8 cellular contexts compared by ENCODE assay signal in genomic region chr15:39934415-39935044, GRCh38. TPM values are rescaled to one million over a fixed set of nuclear protein-coding genes. Genes with fewer than 3 reads are reported as not detected.
DNase-seq lines count a peak whose midpoint lies in the region; ATAC-seq, FAIRE-seq and TF ChIP-seq lines count a peak whose summit lies in the region.

No MANE protein-coding gene starts in this region.

- H3K4me1 ChIP-seq in Caco-2: peaks cover 17% of the 10 kb centered on the region; the same call in 1 of the 2 replicates
- H3K4me1 ChIP-seq in pancreas: peaks cover 9 to 17% (median 14%) of the 10 kb centered on the region in 3 donors

- TSS peak; percentile 46 for BruUV-seq in Caco-2 (replicated peaks; lab: Mats Ljungman, UMichigan)

- H3K9me3 ChIP-seq in Caco-2 (no peaks in the 10 kb centered on the region), pancreas (no peaks in the 10 kb centered on the region)

- no peaks in the 10 kb centered on the region for H3K27me3 Mint-ChIP-seq in Caco-2 (ENCODE audit: insufficient read depth, unreplicated experiment)
- H3K27me3 Mint-ChIP-seq in activated CD8-positive, alpha-beta T cell treated with anti-CD3 and anti-CD28 coated beads, Interleukin-2, amount 10 ng/mL, durations not matched to agents 7 days and 5 days (ENCODE audit: low read depth): peaks cover 8% of the 10 kb centered on the region

- H3K9me3 Mint-ChIP-seq in Caco-2 (ENCODE audit: unreplicated experiment): no peaks in the 10 kb centered on the region
- no peaks in the 10 kb centered on the region for H3K9me3 Mint-ChIP-seq in activated CD8-positive, alpha-beta T cell treated with anti-CD3 and anti-CD28 coated beads, Interleukin-2, amount 10 ng/mL, durations not matched to agents 7 days and 5 days (ENCODE audit: insufficient read depth)

- peak; percentile 16 for ATAC-seq in HG02938 (IDR thresholded peaks at IDR 0.05; ENCODE audit: unreplicated experiment)
- ATAC-seq in activated CD8-positive, alpha-beta T cell treated with anti-CD3 and anti-CD28 coated beads, Interleukin-2, amount 10 ng/mL, durations not matched to agents 7 days and 5 days: peak; percentile 6
- peak; percentile 13 to 15 (median 14) for ATAC-seq in pancreas
- no peak for ATAC-seq in HG03175 (IDR thresholded peaks at IDR 0.05; ENCODE audit: unreplicated experiment)

- H3K36me3 Mint-ChIP-seq in Caco-2 (ENCODE audit: insufficient read depth, unreplicated experiment): peaks cover 5% of the 10 kb centered on the region
- peaks cover 21% of the 10 kb centered on the region for H3K36me3 Mint-ChIP-seq in activated CD8-positive, alpha-beta T cell treated with anti-CD3 and anti-CD28 coated beads, Interleukin-2, amount 10 ng/mL, durations not matched to agents 7 days and 5 days (ENCODE audit: low read depth)

- 8 to 13% methylated on average over 11 of the region's 11 CpGs for WGBS in pancreas, 2 donors

- POLR2A ChIA-PET in Caco-2 (lab: Charles Lee): interaction anchor here (0.6 to 1.4 kb wide), 8 partner anchors 12 to 357 kb away, joined by 3 to 5 read pairs (median 4); partner anchors contain the start of genes FSIP1 and GPR176
- POLR2A ChIA-PET in activated CD8-positive, alpha-beta T cell treated with anti-CD3 and anti-CD28 coated beads, Interleukin-2, amount 10 ng/mL, durations not matched to agents 7 days and 5 days (lab: Charles Lee): interaction anchor here (0.6 to 0.7 kb wide), 3 partner anchors 13 to 403 kb away, joined by 3 read pairs; no protein-coding TSS in a partner anchor

- H3K4me1 Mint-ChIP-seq in Caco-2 (ENCODE audit: low read depth, unreplicated experiment): peaks cover 10% of the 10 kb centered on the region
- H3K4me1 Mint-ChIP-seq in activated CD8-positive, alpha-beta T cell treated with anti-CD3 and anti-CD28 coated beads, Interleukin-2, amount 10 ng/mL, durations not matched to agents 7 days and 5 days (ENCODE audit: low read depth): peaks cover 39% of the 10 kb centered on the region

- DNase-seq in Caco-2 (no peak), glomerular visceral epithelial cell (ENCODE audit: extremely low spot score) (peak; percentile 33), pancreas (no peak), GM10266 (ENCODE audit: extremely low spot score) (no peak)
- DNase-seq in activated CD8-positive, alpha-beta T cell treated with anti-CD3 and anti-CD28 coated beads, Interleukin-2, amount 10 ng/mL, durations not matched to agents 7 days and 5 days: no peak
- DNase-seq in activated effector memory CD4-positive, alpha-beta T cell treated with Interleukin-2 at 50 U/mL for 16 hours: no peak

- CTCF ChIA-PET in Caco-2 (lab: Charles Lee): interaction anchor here (0.9 to 4.1 kb wide), 3 partner anchors 46 to 142 kb away, joined by 3 to 31 read pairs (median 3); no protein-coding TSS in a partner anchor
- CTCF ChIA-PET in activated CD8-positive, alpha-beta T cell treated with anti-CD3 and anti-CD28 coated beads, Interleukin-2, amount 10 ng/mL, durations not matched to agents 7 days and 5 days (lab: Charles Lee): interaction anchor here (0.8 to 1.6 kb wide), 3 partner anchors 13 to 111 kb away, joined by 3 to 7 read pairs (median 3); no protein-coding TSS in a partner anchor

- H3K36me3 ChIP-seq in Caco-2 (ENCODE audit: control insufficient read depth, insufficient read depth, low read length) (no peaks in the 10 kb centered on the region), pancreas (no peaks in the 10 kb centered on the region)

- H3K4me3 ChIP-seq in Caco-2 (ENCODE audit: low read depth, low read length) (peak overlapping the region; percentile 86), pancreas (peak overlapping the region; percentile 58 to 80 (median 68))

- no peak for FAIRE-seq in pancreas (lab: Jason Lieb, UNC)

- TF ChIP-seq CTCF in Caco-2 (IDR thresholded peaks at IDR 0.05; ENCODE audit: insufficient read depth in 1 of 2, low read depth in 1 of 2, low read length in 1 of 2, severe bottlenecking in 1 of 2, unreplicated experiment in 1 of 2) (no peak), pancreas (IDR thresholded peaks at IDR 0.05) (no peak), GM10266 (IDR thresholded peaks at IDR 0.05; ENCODE audit: control insufficient read depth, insufficient read depth, low read depth, missing control alignments) (no peak)

- intact Hi-C loops in Caco-2 (cut with micrococcal nuclease; ENCODE audit: unreplicated experiment) (loop anchor here (5.0 kb wide), 3 partner anchors 43 to 147 kb away; no protein-coding TSS in a partner anchor), pancreas (cut with DNase I) (no loop called here)

- H3K27ac ChIP-seq in pancreas: peak overlapping the region; percentile 47 to 88 (median 78)

- peak overlapping the region; percentile 87 for H3K27ac Mint-ChIP-seq in Caco-2 (ENCODE audit: unreplicated experiment)
- peak overlapping the region; percentile 88 for H3K27ac Mint-ChIP-seq in activated CD8-positive, alpha-beta T cell treated with anti-CD3 and anti-CD28 coated beads, Interleukin-2, amount 10 ng/mL, durations not matched to agents 7 days and 5 days

- H3K4me3 Mint-ChIP-seq in Caco-2 (ENCODE audit: unreplicated experiment): peak overlapping the region; percentile 92
- peak overlapping the region; percentile 85 for H3K4me3 Mint-ChIP-seq in activated CD8-positive, alpha-beta T cell treated with anti-CD3 and anti-CD28 coated beads, Interleukin-2, amount 10 ng/mL, durations not matched to agents 7 days and 5 days

- H3K27me3 ChIP-seq in Caco-2 (replicated peaks; ENCODE audit: control insufficient read depth, insufficient read depth, low read length) (no peaks in the 10 kb centered on the region), pancreas (no peaks in the 10 kb centered on the region)

RNA-seq across cellular contexts. Expression of gene EIF2AK4, which starts 0.6 kb away (rescaled TPM):
- 33.8 and 38.3 TPM in 2 replicates for total RNA-seq in Caco-2 (2022)
- total RNA-seq in activated CD8-positive, alpha-beta T cell treated with anti-CD3 and anti-CD28 coated beads, Interleukin-2, amount 10 ng/mL, durations not matched to agents 7 days and 5 days: 10 to 100 TPM; 28.2 to 29.8 TPM
- 10 to 100 TPM in 5 of 6 donors, 1 to 10 TPM in 1; 9.9 to 19.7 (median 11.7) TPM for total RNA-seq in pancreas
- polyA plus RNA-seq in pancreas: 10 to 100 TPM; 23.2 to 31.1 TPM

RNA-seq across cellular contexts. Expression of gene GPR176, which starts 14.5 kb away (rescaled TPM):
- total RNA-seq in Caco-2 (2022) (9.8 and 14.4 TPM in 2 replicates), pancreas (1 to 10 TPM in 2 of 6 donors, under 1 TPM in 4; 0.16 to 6.8 (median 0.60) TPM)
- not detected for total RNA-seq in activated CD8-positive, alpha-beta T cell treated with anti-CD3 and anti-CD28 coated beads, Interleukin-2, amount 10 ng/mL, durations not matched to agents 7 days and 5 days
- 1 to 10 TPM; 1.0 to 1.1 TPM for polyA plus RNA-seq in pancreas
